2 cellular contexts compared by ENCODE assay signal in genomic region chr5:51104556-51104955, GRCh38.
TF ChIP-seq lines count a peak whose summit lies in the region.

No MANE protein-coding gene starts in this region.

TF ChIP-seq in GM23338, 12 proteins besides CTCF, POLR2A, EP300 and RAD21 (continued from another document):
- TF ChIP-seq ZNF462 (CRISPR knock-in tag; IDR thresholded peaks at IDR 0.05) (no peak), EZH2phosphoT487 (IDR thresholded peaks at IDR 0.05; ENCODE audit: unreplicated experiment) (no peak), STAT1 (IDR thresholded peaks at IDR 0.05; ENCODE audit: unreplicated experiment) (no peak), POLR2AphosphoS5 (IDR thresholded peaks at IDR 0.05; ENCODE audit: low read depth) (no peak), EZH2 (IDR thresholded peaks at IDR 0.05; ENCODE audit: low read depth, unreplicated experiment) (no peak), REST (IDR thresholded peaks at IDR 0.05; ENCODE audit: unreplicated experiment) (no peak), JUNB (IDR thresholded peaks at IDR 0.05; ENCODE audit: unreplicated experiment) (no peak), NANOG (IDR thresholded peaks at IDR 0.05; ENCODE audit: borderline replicate concordance) (no peak)
TF ChIP-seq in GM23338: peak in this region for 0.

TF ChIP-seq in HepG2, 621 proteins besides CTCF, POLR2A, EP300 and RAD21 (continued from another document):
- TF ChIP-seq ZNF784 (CRISPR knock-in tag; IDR thresholded peaks at IDR 0.05; ENCODE audit: borderline replicate concordance) (no peak), MLLT10 (CRISPR knock-in tag; IDR thresholded peaks at IDR 0.05) (no peak), ZNF18 (CRISPR knock-in tag; IDR thresholded peaks at IDR 0.05; ENCODE audit: insufficient replicate concordance) (no peak)
